Comparison of ENCODE assay signal across 32 cellular contexts in genomic region chr3:114128231-114128630, GRCh38. TPM values are rescaled to one million over a fixed set of nuclear protein-coding genes. Genes with fewer than 3 reads are reported as not detected.
A peak's percentile ranks its signal among the peaks of the same experiment; 100 is the strongest.
DNase-seq lines count a peak whose midpoint lies in the region; ATAC-seq, FAIRE-seq and TF ChIP-seq lines count a peak whose summit lies in the region.
"Had no signal": no experiment of that assay in that cellular context is flagged by ENCODE, and none has a peak within 500 bp of the region (broad histone marks: within the 10 kb centered on the region; RNA-seq: fewer than 3 reads in every experiment).

No MANE protein-coding gene starts in this region.

- peaks cover 16% of the 10 kb centered on the region for H3K4me1 Mint-ChIP-seq in HFFc6 (ENCODE audit: low read depth)
- no peaks in the 10 kb centered on the region for H3K4me1 Mint-ChIP-seq in astrocyte (ENCODE audit: low read depth, unreplicated experiment)
- H3K4me1 Mint-ChIP-seq: CD8-positive, alpha-beta memory T cell; GM23338; neural progenitor cell had no signal

- FAIRE-seq in astrocyte (lab: Jason Lieb, UNC), result peak; percentile 13
- FAIRE-seq: GM18507, RCC 7860, TTC549 had no signal

- CTCF ChIA-PET in A673 (lab: Charles Lee), result no interaction called here

- H3K9ac ChIP-seq in astrocyte (ENCODE audit: low read length), result no peak overlapping the region
- H3K9ac ChIP-seq: neural progenitor cell had no signal

- H3K27ac ChIP-seq in astrocyte (ENCODE audit: low read depth, low read length) (no peak overlapping the region), foreskin keratinocyte (no peak overlapping the region), A673 (ENCODE audit: low read depth, low read length, poor library complexity, severe bottlenecking) (no peak overlapping the region)
- H3K27ac ChIP-seq: 22Rv1, cardiac muscle cell, heart left ventricle, neural progenitor cell, SJCRH30 had no signal

- H3K4me3 Mint-ChIP-seq in HFFc6, result no peak overlapping the region
- no peak overlapping the region for H3K4me3 Mint-ChIP-seq in astrocyte (ENCODE audit: unreplicated experiment)
- H3K4me3 Mint-ChIP-seq: CD8-positive, alpha-beta memory T cell; dendritic cell treated with granulocyte-macrophage colony-stimulating factor and Interleukin-4, amounts not matched to agents 40 ng/mL and 50 ng/mL, for 4 days; GM23338; neural progenitor cell; type B pancreatic cell had no signal

- intact Hi-C loops in A673 (cut with micrococcal nuclease; ENCODE audit: unreplicated experiment), result no loop called here

- H3K79me2 ChIP-seq in astrocyte (ENCODE audit: insufficient read depth, low read length), result no peaks in the 10 kb centered on the region

- H3K36me3 Mint-ChIP-seq in HFFc6 (ENCODE audit: low read depth), result no peaks in the 10 kb centered on the region
- H3K36me3 Mint-ChIP-seq in astrocyte (ENCODE audit: low read depth, unreplicated experiment), result no peaks in the 10 kb centered on the region
- H3K36me3 Mint-ChIP-seq: CD8-positive, alpha-beta memory T cell; type B pancreatic cell had no signal

- TF ChIP-seq CTCF in HFFc6 (IDR thresholded peaks at IDR 0.05), result no peak
- TF ChIP-seq CTCF in astrocyte (IDR thresholded peaks at IDR 0.05; ENCODE audit: insufficient read depth, low read depth, low read length), result no peak
- no peak for TF ChIP-seq CTCF in foreskin keratinocyte (conservative IDR thresholded peaks at IDR 0.05)
- TF ChIP-seq CTCF in A673 (conservative IDR thresholded peaks at IDR 0.05; ENCODE audit: low read depth, low read length), result no peak

- no peak overlapping the region for H3K4me2 ChIP-seq in astrocyte (ENCODE audit: low read length)
- H3K4me2 ChIP-seq: GM23338, neural progenitor cell had no signal

- H3K27me3 ChIP-seq in astrocyte (ENCODE audit: insufficient read depth, low read length), result no peaks in the 10 kb centered on the region
- no peaks in the 10 kb centered on the region for H3K27me3 ChIP-seq in foreskin keratinocyte
- H3K27me3 ChIP-seq in A673 (replicated peaks; ENCODE audit: insufficient read depth, low read depth, low read length, poor library complexity), result no peaks in the 10 kb centered on the region
- H3K27me3 ChIP-seq: cardiac muscle cell, heart left ventricle, neural progenitor cell, SJCRH30 had no signal

- H3K9me3 ChIP-seq in astrocyte (ENCODE audit: insufficient read depth, low read depth, low read length) (no peaks in the 10 kb centered on the region), A673 (ENCODE audit: low read depth, low read length, poor library complexity, severe bottlenecking) (no peaks in the 10 kb centered on the region)
- H3K9me3 ChIP-seq: heart left ventricle, SJCRH30 had no signal

- peak; percentile 66 to 75 for ATAC-seq in activated CD4-positive, CD25-positive, alpha-beta regulatory T cell treated with anti-CD3 and anti-CD28 coated beads, Interleukin-2, amount 50 U/mL, for 24 hours
- peak; percentile 68 for ATAC-seq in foreskin keratinocyte
- ATAC-seq: GM23338, heart left ventricle, sciatic nerve had no signal

- H3K4me1 ChIP-seq in astrocyte (ENCODE audit: insufficient read depth, low read length), result peaks cover 8% of the 10 kb centered on the region
- H3K4me1 ChIP-seq in foreskin keratinocyte, result no peaks in the 10 kb centered on the region
- no peaks in the 10 kb centered on the region for H3K4me1 ChIP-seq in A673 (ENCODE audit: insufficient read depth, low read length, poor library complexity, severe bottlenecking)
- H3K4me1 ChIP-seq: neural progenitor cell, SJCRH30 had no signal

- H3K27me3 Mint-ChIP-seq in HFFc6 (ENCODE audit: insufficient read depth) (peaks cover 5% of the 10 kb centered on the region; the same call in 1 of the 2 replicates), astrocyte (ENCODE audit: low read depth, unreplicated experiment) (no peaks in the 10 kb centered on the region)
- H3K27me3 Mint-ChIP-seq: dendritic cell treated with granulocyte-macrophage colony-stimulating factor and Interleukin-4, amounts not matched to agents 40 ng/mL and 50 ng/mL, for 4 days; type B pancreatic cell had no signal

- no peak overlapping the region for H2AFZ ChIP-seq in astrocyte (ENCODE audit: low read depth, low read length)
- H2AFZ ChIP-seq: GM23338, neural progenitor cell had no signal

- H3K9me3 Mint-ChIP-seq in HFFc6, result no peaks in the 10 kb centered on the region
- H3K9me3 Mint-ChIP-seq in astrocyte (ENCODE audit: unreplicated experiment), result peaks cover 1% of the 10 kb centered on the region
- H3K9me3 Mint-ChIP-seq: CD8-positive, alpha-beta memory T cell; dendritic cell treated with granulocyte-macrophage colony-stimulating factor and Interleukin-4, amounts not matched to agents 40 ng/mL and 50 ng/mL, for 4 days; GM23338 had no signal

- H3K27ac Mint-ChIP-seq in HFFc6, result no peak overlapping the region
- H3K27ac Mint-ChIP-seq in astrocyte (ENCODE audit: unreplicated experiment), result no peak overlapping the region
- H3K27ac Mint-ChIP-seq: CD8-positive, alpha-beta memory T cell; dendritic cell treated with granulocyte-macrophage colony-stimulating factor and Interleukin-4, amounts not matched to agents 40 ng/mL and 50 ng/mL, for 4 days; GM23338; type B pancreatic cell had no signal

- no peak for DNase-seq in activated CD4-positive, CD25-positive, alpha-beta regulatory T cell (lab: John Stamatoyannopoulos, UW)
- peak; percentile 26 for DNase-seq in HFFc6
- no peak for DNase-seq in astrocyte (ENCODE audit: low read depth)
- DNase-seq in foreskin keratinocyte, result peak in 1 of 2 donors; percentile 26
- no peak for DNase-seq in H4 (ENCODE audit: low spot score)
- DNase-seq in inferior parietal cortex (ENCODE audit: extremely low spot score), result no peak
- no peak for DNase-seq in A673 (ENCODE audit: low spot score)
- DNase-seq: activated CD4-positive, alpha-beta T cell treated with anti-CD3 and anti-CD28 coated beads for 4 hours; activated effector memory CD4-positive, alpha-beta T cell treated with Interleukin-2 at 50 U/mL for 16 hours; amniotic stem cell; CD8-positive, alpha-beta memory T cell; heart left ventricle; Kasumi-1; mammary epithelial cell; NCI-H1092; NCI-H187 treated with DMSO at 0.1 percent for 48 hours; NCI-H526 treated with DMSO at 0.1 percent for 48 hours; posterior cingulate gyrus; SJCRH30; stimulated activated CD4-positive, alpha-beta T cell treated with anti-CD3 and anti-CD28 coated beads, Interleukin-15, amount 100 ng/mL, for 24 hours had no signal

- no peaks in the 10 kb centered on the region for H3K36me3 ChIP-seq in astrocyte (ENCODE audit: insufficient read depth, low read length)
- no peaks in the 10 kb centered on the region for H3K36me3 ChIP-seq in A673 (ENCODE audit: insufficient read depth, low read length, poor library complexity, severe bottlenecking)
- H3K36me3 ChIP-seq: cardiac muscle cell, heart left ventricle, neural progenitor cell, SJCRH30 had no signal

- H4K20me1 ChIP-seq in astrocyte (ENCODE audit: insufficient read depth, low read length), result no peaks in the 10 kb centered on the region

- no TSS peak for BruUV-seq in A673 (replicated peaks; lab: Mats Ljungman, UMichigan)

- no peak overlapping the region for H3K4me3 ChIP-seq in astrocyte (ENCODE audit: insufficient read depth, low read depth, low read length)
- H3K4me3 ChIP-seq in A673 (ENCODE audit: low read depth, low read length, poor library complexity, severe bottlenecking), result no peak overlapping the region
- H3K4me3 ChIP-seq: cardiac muscle cell, GM23338, heart left ventricle, neural progenitor cell, SJCRH30 had no signal

- POLR2A ChIA-PET in A673 (lab: Charles Lee; ENCODE audit: low non-redundant PET), result no interaction called here

RNA-seq across cellular contexts. Expression of gene DRD3, which starts 50.6 kb away (rescaled TPM):
- not detected for total RNA-seq in HFFc6 (2021; fragmentation: NEBNext Ultra II Directional; extraction: Animal tissue kit (Norgen Biotek cat#: 25700))
- total RNA-seq in astrocyte, result not detected in 2 replicates
- total RNA-seq in foreskin keratinocyte, result not detected in 2 replicates
- not detected in 2 replicates for polyA plus RNA-seq in foreskin keratinocyte
- total RNA-seq in H4 (2014; rRNA removed; shearing (Covaris generic)), result not detected in 2 replicates
- not detected in 2 replicates for total RNA-seq in A673 (2021)
- total RNA-seq: heart left ventricle; mammary epithelial cell; sciatic nerve; SJCRH30; T-helper 1 cell treated with Interleukin-12 subunit alpha and Interleukin-12 subunit beta and Interleukin-4 antibody, amounts not matched to agents 30 ng/mL and 1 ng/mL, for 36 hours had no signal
- polyA plus RNA-seq: cardiac muscle cell; CD8-positive, alpha-beta memory T cell; heart left ventricle; mammary epithelial cell had no signal
